8 cellular contexts compared by ENCODE assay signal in genomic region chr15:55289011-55289572, GRCh38. TPM values are rescaled to one million over a fixed set of nuclear protein-coding genes. Genes with fewer than 3 reads are reported as not detected.
DNase-seq lines count a peak whose midpoint lies in the region; ATAC-seq and TF ChIP-seq lines count a peak whose summit lies in the region.

No MANE protein-coding gene starts in this region.

- TF ChIP-seq CTCF in HFFc6 (IDR thresholded peaks at IDR 0.05) (no peak), PC-9 (conservative IDR thresholded peaks at IDR 0.05) (no peak)

- H3K4me1 Mint-ChIP-seq in HFFc6 (ENCODE audit: low read depth): peaks cover 14% of the 10 kb centered on the region
- peaks cover 51% of the 10 kb centered on the region for H3K4me1 Mint-ChIP-seq in activated naive CD8-positive, alpha-beta T cell treated with anti-CD3 and anti-CD28 coated beads, Interleukin-2, amount 50 U/mL, for 24 hours

- no peaks in the 10 kb centered on the region for H3F3A ChIP-seq in PC-9 (ENCODE audit: insufficient read depth, low read depth)

- H3K27me3 ChIP-seq in PC-9 (ENCODE audit: insufficient read depth, low read depth): no peaks in the 10 kb centered on the region

- TSS peak; percentile 23 for BruUV-seq in PC-9 (replicated peaks; lab: Mats Ljungman, UMichigan)

- H3K9me3 Mint-ChIP-seq in HFFc6: no peaks in the 10 kb centered on the region
- no peaks in the 10 kb centered on the region for H3K9me3 Mint-ChIP-seq in activated naive CD8-positive, alpha-beta T cell treated with anti-CD3 and anti-CD28 coated beads, Interleukin-2, amount 50 U/mL, for 24 hours

- no peak overlapping the region for H3K27ac ChIP-seq in PC-9

- H3K36me3 ChIP-seq in PC-9 (ENCODE audit: low read depth): no peaks in the 10 kb centered on the region

- peak overlapping the region; percentile 90 for H3K4me3 Mint-ChIP-seq in HFFc6
- H3K4me3 Mint-ChIP-seq in activated naive CD8-positive, alpha-beta T cell treated with anti-CD3 and anti-CD28 coated beads, Interleukin-2, amount 50 U/mL, for 24 hours: peak overlapping the region; percentile 96

- no peaks in the 10 kb centered on the region for H3K9me3 ChIP-seq in PC-9 (ENCODE audit: insufficient read depth, low read depth)

- H2AFZ ChIP-seq in PC-9: peak overlapping the region; percentile 94

- peak overlapping the region; percentile 86 for H3K4me2 ChIP-seq in PC-9

- peak overlapping the region; percentile 79 for H3K27ac Mint-ChIP-seq in HFFc6
- peak overlapping the region; percentile 96 for H3K27ac Mint-ChIP-seq in activated naive CD8-positive, alpha-beta T cell treated with anti-CD3 and anti-CD28 coated beads, Interleukin-2, amount 50 U/mL, for 24 hours

- peak; percentile 20 for ATAC-seq in activated naive CD8-positive, alpha-beta T cell treated with anti-CD3 and anti-CD28 coated beads, Interleukin-2, amount 50 U/mL, for 24 hours
- ATAC-seq in HG02571 (IDR thresholded peaks at IDR 0.05; ENCODE audit: unreplicated experiment) (no peak), GM21515 (IDR thresholded peaks at IDR 0.05; ENCODE audit: unreplicated experiment) (no peak)

- no peaks in the 10 kb centered on the region for H4K20me1 ChIP-seq in PC-9 (ENCODE audit: insufficient read depth)

- H3K36me3 Mint-ChIP-seq in HFFc6 (ENCODE audit: low read depth): peaks cover 6% of the 10 kb centered on the region; the same call in 1 of the 2 replicates
- H3K36me3 Mint-ChIP-seq in activated naive CD8-positive, alpha-beta T cell treated with anti-CD3 and anti-CD28 coated beads, Interleukin-2, amount 50 U/mL, for 24 hours (ENCODE audit: low read depth): peaks cover 44% of the 10 kb centered on the region

- peak overlapping the region; percentile 94 for H3K4me3 ChIP-seq in PC-9
- peak overlapping the region; percentile 83 for H3K4me3 ChIP-seq in skeletal muscle cell (ENCODE audit: low read depth, low read length)

- H3K27me3 Mint-ChIP-seq in HFFc6 (ENCODE audit: insufficient read depth): no peaks in the 10 kb centered on the region
- H3K27me3 Mint-ChIP-seq in activated naive CD8-positive, alpha-beta T cell treated with anti-CD3 and anti-CD28 coated beads, Interleukin-2, amount 50 U/mL, for 24 hours: no peaks in the 10 kb centered on the region

- H3K9me2 ChIP-seq in PC-9 (ENCODE audit: insufficient read depth): no peaks in the 10 kb centered on the region

- no peaks in the 10 kb centered on the region for H3K4me1 ChIP-seq in PC-9 (replicated peaks; ENCODE audit: insufficient read depth)

- peak; percentile 30 for DNase-seq in EL
- no peak for DNase-seq in HFFc6
- peak; percentile 11 to 32 for DNase-seq in PC-9
- peak; percentile 39 for DNase-seq in activated naive CD8-positive, alpha-beta T cell treated with anti-CD3 and anti-CD28 coated beads, Interleukin-2, amount 50 U/mL, for 24 hours
- peak; percentile 42 for DNase-seq in hepatic stellate cell (ENCODE audit: low spot score)
- DNase-seq in skeletal muscle cell (ENCODE audit: low read depth): no peak

- peaks cover 6% of the 10 kb centered on the region; the same call in 1 of the 2 replicates for H3K79me2 ChIP-seq in PC-9 (ENCODE audit: low read depth)

- intact Hi-C loops in PC-9 (cut with micrococcal nuclease; ENCODE audit: unreplicated experiment): no loop called here

- CTCF ChIA-PET in PC-9 (lab: Charles Lee): no interaction called here

- POLR2A ChIA-PET in PC-9 (lab: Charles Lee; ENCODE audit: unreplicated experiment): no interaction called here

RNA-seq across cellular contexts. Expression of gene RAB27A, which starts 0.5 kb away (rescaled TPM):
- 10 to 100 TPM in 4 of 6 experiments, 1 to 10 TPM in 2; 6.9 to 13.7 (median 13.0) TPM for total RNA-seq in HFFc6 (2021; fragmentation: NEBNext Ultra II Directional; extraction: Animal tissue kit (Norgen Biotek cat#: 25700))
- total RNA-seq in PC-9 (2021): 11.3 and 12.3 TPM in 2 replicates

RNA-seq across cellular contexts. Expression of gene PIGBOS1, which starts 29.8 kb away (rescaled TPM):
- 10 to 100 TPM in 1 of 6 experiments, 1 to 10 TPM in 5; 7.8 to 11.0 (median 8.4) TPM for total RNA-seq in HFFc6 (2021; fragmentation: NEBNext Ultra II Directional; extraction: Animal tissue kit (Norgen Biotek cat#: 25700))
- 9.9 and 10.8 TPM in 2 replicates for total RNA-seq in PC-9 (2021)

RNA-seq across cellular contexts. Expression of gene PIGB, which starts 29.9 kb away (rescaled TPM):
- total RNA-seq in HFFc6 (2021; fragmentation: NEBNext Ultra II Directional; extraction: Animal tissue kit (Norgen Biotek cat#: 25700)): 10 to 100 TPM; 13.2 to 21.0 (median 17.4) TPM
- 12.2 and 17.1 TPM in 2 replicates for total RNA-seq in PC-9 (2021)

Comparison
In these comparisons a context has a peak if more than half of its experiments do, and no peak if none do; other contexts are left out.
1. DNase-seq: peak in EL (single experiment), PC-9 (2 of 2), activated naive CD8-positive, alpha-beta T cell treated with anti-CD3 and anti-CD28 coated beads, Interleukin-2, amount 50 U/mL, for 24 hours (single experiment) and hepatic stellate cell (single experiment); none in HFFc6 (single experiment) and skeletal muscle cell (single experiment).